Comparison of ENCODE assay signal across 17 cellular contexts in the genomic region with DNA sequence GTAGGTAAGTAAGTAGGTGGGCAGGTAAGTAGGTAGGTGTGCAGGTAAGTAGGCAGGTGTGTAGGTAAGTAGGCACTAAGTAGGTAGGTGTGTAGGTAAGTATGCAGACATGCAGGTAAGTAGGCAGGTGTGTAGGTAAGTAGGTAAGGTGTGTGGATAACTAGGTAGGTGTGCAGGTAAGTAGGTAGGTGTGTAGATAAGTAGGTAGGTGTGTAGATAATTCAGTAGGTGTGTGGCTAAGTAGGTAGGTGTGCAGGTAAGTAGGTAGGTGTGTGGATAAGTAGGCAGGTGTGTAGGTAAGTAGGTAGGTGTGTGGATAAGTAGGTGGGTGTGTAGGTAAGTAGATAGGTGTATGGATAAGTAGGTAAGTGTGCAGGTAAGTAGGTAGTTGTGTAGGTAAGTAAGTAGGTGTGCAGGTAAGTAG.
"Had no signal": no experiment of that assay in that cellular context is flagged by ENCODE, and none has a peak within 500 bp of the region (broad histone marks: within the 10 kb centered on the region; RNA-seq: fewer than 3 reads in every experiment).

No MANE protein-coding gene starts in this region.

- H3K36me3 ChIP-seq: colonic mucosa, heart left ventricle, ovary, right atrium auricular region, upper lobe of left lung, vagina had no signal

- H3K4me1 ChIP-seq: colonic mucosa, heart left ventricle, right atrium auricular region, upper lobe of left lung, vagina had no signal

- FAIRE-seq: islet of Langerhans, small intestine had no signal

- ATAC-seq: heart left ventricle had no signal

- H3K4me3 ChIP-seq: colonic mucosa, heart left ventricle, ovary, right atrium auricular region, upper lobe of left lung, vagina had no signal

- H3K9me3 ChIP-seq: colonic mucosa, ovary, right atrium auricular region, upper lobe of left lung, vagina had no signal

- H3K27me3 ChIP-seq: colonic mucosa, heart left ventricle, ovary, right atrium auricular region, upper lobe of left lung, vagina had no signal

- DNase-seq: colonic mucosa; dermis blood vessel endothelial cell; foreskin melanocyte; heart left ventricle; hypothalamus; kidney glomerular epithelial cell; mesendoderm; naive B cell; nephron progenitor cell; ovary; small intestine; stimulated activated CD4-positive, alpha-beta T cell treated with anti-CD3 and anti-CD28 coated beads, Interleukin-12 subunit alpha, Interleukin-12 subunit beta, amount 100 ng/mL, for 4 hours; stimulated activated naive CD4-positive, alpha-beta T cell treated with Interleukin-2 at 50 U/mL for 16 hours; upper lobe of left lung had no signal

- H3K27ac ChIP-seq: colonic mucosa, heart left ventricle, ovary, right atrium auricular region, upper lobe of left lung, vagina had no signal
